In genomic region chr11:77381749-77382693, GRCh38 we compare ENCODE assay signal across 15 cellular contexts.
DNase-seq lines count a peak whose midpoint lies in the region; TF ChIP-seq lines count a peak whose summit lies in the region.
"Had no signal": no experiment of that assay in that cellular context is flagged by ENCODE, and none has a peak within 500 bp of the region (broad histone marks: within the 10 kb centered on the region; RNA-seq: fewer than 3 reads in every experiment).

No MANE protein-coding gene starts in this region.

- peaks cover 25% of the 10 kb centered on the region for H3K36me3 Mint-ChIP-seq in progenitor cell of endocrine pancreas (ENCODE audit: insufficient read depth)

- H3K27ac Mint-ChIP-seq in progenitor cell of endocrine pancreas = peak overlapping the region; percentile 14

- no peak overlapping the region for H3K4me3 Mint-ChIP-seq in progenitor cell of endocrine pancreas (ENCODE audit: low read depth)

- no peaks in the 10 kb centered on the region for H3K9me3 Mint-ChIP-seq in progenitor cell of endocrine pancreas (ENCODE audit: low read depth)

- intact Hi-C loops in posterior vena cava (cut with DNase I) = no loop called here

- TF ChIP-seq CTCF in progenitor cell of endocrine pancreas (IDR thresholded peaks at IDR 0.05; ENCODE audit: unreplicated experiment) (no peak), GM10266 (IDR thresholded peaks at IDR 0.05; ENCODE audit: control insufficient read depth, insufficient read depth, low read depth, missing control alignments) (no peak)

- DNase-seq in GM03348 (ENCODE audit: low spot score) = peak; percentile 52
- peak; percentile 72 to 90 for DNase-seq in NCI-H524 (lab: John Stamatoyannopoulos, UW)
- DNase-seq in fibroblast of gingiva (ENCODE audit: low read depth) = peak; percentile 63
- no peak for DNase-seq in progenitor cell of endocrine pancreas (ENCODE audit: low spot score, unreplicated experiment)
- DNase-seq in iPS-NIHi7 (ENCODE audit: extremely low spot score) = no peak
- DNase-seq in GM10266 (ENCODE audit: extremely low spot score) = no peak
- DNase-seq in posterior vena cava (ENCODE audit: low spot score) = no peak
- no peak for DNase-seq in T1000 (lab: John Stamatoyannopoulos, UW)
- DNase-seq: activated T-cell treated with anti-CD3 and anti-CD28 coated beads for 4 hours; aorta; DMS53; effector memory CD4-positive, alpha-beta T cell; RPMI8226; thyroid gland; WERI-Rb-1 had no signal

- no peaks in the 10 kb centered on the region for H3K27me3 Mint-ChIP-seq in progenitor cell of endocrine pancreas

- peaks cover 6% of the 10 kb centered on the region for H3K4me1 Mint-ChIP-seq in progenitor cell of endocrine pancreas (ENCODE audit: low read depth)

Comparison
In these comparisons a context has a peak if more than half of its experiments do, and no peak if none do; other contexts are left out.
1. DNase-seq: peak in GM03348 (single experiment), NCI-H524 (2 of 2) and fibroblast of gingiva (single experiment); none in progenitor cell of endocrine pancreas (single experiment), iPS-NIHi7 (single experiment), GM10266 (single experiment), posterior vena cava (single experiment) and T1000 (single experiment).